19 cellular contexts compared by ENCODE assay signal in genomic region chr17:4098516-4099209, GRCh38. TPM values are rescaled to one million over a fixed set of nuclear protein-coding genes. Genes with fewer than 3 reads are reported as not detected.
A peak's percentile ranks its signal among the peaks of the same experiment; 100 is the strongest.
DNase-seq lines count a peak whose midpoint lies in the region; ATAC-seq and TF ChIP-seq lines count a peak whose summit lies in the region.
"Had no signal": no experiment of that assay in that cellular context is flagged by ENCODE, and none has a peak within 500 bp of the region (broad histone marks: within the 10 kb centered on the region; RNA-seq: fewer than 3 reads in every experiment).

No MANE protein-coding gene starts in this region.

- H3K27ac ChIP-seq in CD4-positive, CD25-positive, alpha-beta regulatory T cell (ENCODE audit: insufficient read depth, low read length, poor library complexity, severe bottlenecking) = peak overlapping the region; percentile 50
- no peak overlapping the region for H3K27ac ChIP-seq in vagina

- POLR2A ChIA-PET in activated CD4-positive, alpha-beta T cell treated with anti-CD3 and anti-CD28 coated beads for 36 hours (lab: Charles Lee) = interaction anchor here (0.6 kb wide), 1 partner anchor 53 kb away, joined by 3 read pairs; no protein-coding TSS in a partner anchor

- H3K9me3 ChIP-seq in CD4-positive, CD25-positive, alpha-beta regulatory T cell (ENCODE audit: control insufficient read depth in 2 of 2, low read length in 2 of 2) = no peaks in the 10 kb centered on the region
- no peaks in the 10 kb centered on the region for H3K9me3 ChIP-seq in vagina

- no peaks in the 10 kb centered on the region for H3K4me1 ChIP-seq in CD4-positive, CD25-positive, alpha-beta regulatory T cell (ENCODE audit: control insufficient read depth, insufficient read depth, low read length, poor library complexity, severe bottlenecking)
- H3K4me1 ChIP-seq in vagina = peaks cover 8% of the 10 kb centered on the region

- H3K4me3 Mint-ChIP-seq in activated CD4-positive, alpha-beta T cell treated with anti-CD3 and anti-CD28 coated beads for 36 hours = no peak overlapping the region
- H3K4me3 Mint-ChIP-seq in CD4-positive, CD25-positive, alpha-beta regulatory T cell = peak overlapping the region in 1 of 4 donors; percentile 42
- H3K4me3 Mint-ChIP-seq in activated T-helper 1 cell treated with anti-CD3 and anti-CD28 coated beads, Interleukin-12 subunit alpha, Interleukin-12 subunit beta, Interleukin-2, Interleukin-4 antibody, amounts not matched to agents 30 ng/mL and 10 ng/mL and 1 ng/mL, durations not matched to agents 14 hours and 24 hours and 36 hours = no peak overlapping the region
- H3K4me3 Mint-ChIP-seq in immature natural killer cell = no peak overlapping the region
- H3K4me3 Mint-ChIP-seq: endodermal cell, naive B cell had no signal

- H3K4me1 Mint-ChIP-seq in activated CD4-positive, alpha-beta T cell treated with anti-CD3 and anti-CD28 coated beads for 36 hours = peaks cover 12% of the 10 kb centered on the region
- H3K4me1 Mint-ChIP-seq in CD4-positive, CD25-positive, alpha-beta regulatory T cell = peaks cover 10 to 24% (median 16%) of the 10 kb centered on the region in 4 donors
- peaks cover 25% of the 10 kb centered on the region for H3K4me1 Mint-ChIP-seq in activated T-helper 1 cell treated with anti-CD3 and anti-CD28 coated beads, Interleukin-12 subunit alpha, Interleukin-12 subunit beta, Interleukin-2, Interleukin-4 antibody, amounts not matched to agents 30 ng/mL and 10 ng/mL and 1 ng/mL, durations not matched to agents 14 hours and 24 hours and 36 hours (ENCODE audit: low read depth)
- peaks cover 4 to 12% of the 10 kb centered on the region in 2 donors for H3K4me1 Mint-ChIP-seq in immature natural killer cell
- H3K4me1 Mint-ChIP-seq: endodermal cell had no signal

- H3K27ac Mint-ChIP-seq in activated CD4-positive, alpha-beta T cell treated with anti-CD3 and anti-CD28 coated beads for 36 hours = peak overlapping the region; percentile 47
- peak overlapping the region; percentile 9 to 29 (median 21) for H3K27ac Mint-ChIP-seq in CD4-positive, CD25-positive, alpha-beta regulatory T cell
- peak overlapping the region; percentile 21 for H3K27ac Mint-ChIP-seq in activated T-helper 1 cell treated with anti-CD3 and anti-CD28 coated beads, Interleukin-12 subunit alpha, Interleukin-12 subunit beta, Interleukin-2, Interleukin-4 antibody, amounts not matched to agents 30 ng/mL and 10 ng/mL and 1 ng/mL, durations not matched to agents 14 hours and 24 hours and 36 hours
- H3K27ac Mint-ChIP-seq in immature natural killer cell = peak overlapping the region; percentile 3 to 46 (median 14)
- H3K27ac Mint-ChIP-seq: endodermal cell had no signal

- H3K4me3 ChIP-seq in CD4-positive, CD25-positive, alpha-beta regulatory T cell (ENCODE audit: low read depth, low read length) = no peak overlapping the region
- no peak overlapping the region for H3K4me3 ChIP-seq in vagina

- peaks cover 55% of the 10 kb centered on the region for H3K36me3 Mint-ChIP-seq in activated CD4-positive, alpha-beta T cell treated with anti-CD3 and anti-CD28 coated beads for 36 hours (ENCODE audit: low read depth)
- H3K36me3 Mint-ChIP-seq in CD4-positive, CD25-positive, alpha-beta regulatory T cell = peaks cover 50% of the 10 kb centered on the region
- peaks cover 48% of the 10 kb centered on the region for H3K36me3 Mint-ChIP-seq in activated T-helper 1 cell treated with anti-CD3 and anti-CD28 coated beads, Interleukin-12 subunit alpha, Interleukin-12 subunit beta, Interleukin-2, Interleukin-4 antibody, amounts not matched to agents 30 ng/mL and 10 ng/mL and 1 ng/mL, durations not matched to agents 14 hours and 24 hours and 36 hours (ENCODE audit: low read depth)
- H3K36me3 Mint-ChIP-seq in immature natural killer cell = peaks cover 29 to 51% (median 47%) of the 10 kb centered on the region in 3 donors

- intact Hi-C loops in activated CD4-positive, alpha-beta T cell treated with anti-CD3 and anti-CD28 coated beads for 36 hours (cut with DNase I, micrococcal nuclease) = no loop called here
- intact Hi-C loops in activated T-helper 1 cell treated with anti-CD3 and anti-CD28 coated beads, Interleukin-12 subunit alpha, Interleukin-12 subunit beta, Interleukin-2, Interleukin-4 antibody, amounts not matched to agents 30 ng/mL and 10 ng/mL and 1 ng/mL, durations not matched to agents 14 hours and 24 hours and 36 hours (cut with micrococcal nuclease) = no loop called here
- intact Hi-C loops in vagina (cut with DNase I) = no loop called here

- H3K9me3 Mint-ChIP-seq in activated CD4-positive, alpha-beta T cell treated with anti-CD3 and anti-CD28 coated beads for 36 hours (ENCODE audit: low read depth) = no peaks in the 10 kb centered on the region
- peaks cover 0 to 5% (median 0%) of the 10 kb centered on the region in 7 donors for H3K9me3 Mint-ChIP-seq in CD4-positive, CD25-positive, alpha-beta regulatory T cell
- H3K9me3 Mint-ChIP-seq in activated T-helper 1 cell treated with anti-CD3 and anti-CD28 coated beads, Interleukin-12 subunit alpha, Interleukin-12 subunit beta, Interleukin-2, Interleukin-4 antibody, amounts not matched to agents 30 ng/mL and 10 ng/mL and 1 ng/mL, durations not matched to agents 14 hours and 24 hours and 36 hours = no peaks in the 10 kb centered on the region
- H3K9me3 Mint-ChIP-seq in immature natural killer cell = no peaks in the 10 kb centered on the region
- H3K9me3 Mint-ChIP-seq: activated naive CD4-positive, alpha-beta T cell treated with anti-CD3 and anti-CD28 coated beads, Interleukin-2, amount 50 U/mL, for 72 hours; endodermal cell; naive B cell had no signal

- no peak for DNase-seq in activated CD4-positive, alpha-beta T cell treated with anti-CD3 and anti-CD28 coated beads for 36 hours
- no peak for DNase-seq in activated CD4-positive, alpha-beta T cell treated with anti-CD3 and anti-CD28 coated beads for 4 hours
- DNase-seq in CD4-positive, CD25-positive, alpha-beta regulatory T cell = no peak
- DNase-seq in activated T-helper 1 cell treated with anti-CD3 and anti-CD28 coated beads, Interleukin-12 subunit alpha, Interleukin-12 subunit beta, Interleukin-2, Interleukin-4 antibody, amounts not matched to agents 30 ng/mL and 10 ng/mL and 1 ng/mL, durations not matched to agents 14 hours and 24 hours and 36 hours (ENCODE audit: low spot score) = no peak
- DNase-seq in immature natural killer cell (no peak), left lobe of liver (ENCODE audit: low spot score) (no peak), vagina (ENCODE audit: extremely low spot score in 2 of 2) (no peak), NCI-H69 (lab: John Stamatoyannopoulos, UW) (no peak)
- DNase-seq: 8988T; endodermal cell; glutamatergic neuron; naive B cell; NCI-H510A; NK-92 treated with Interleukin-12 subunit alpha and Interleukin-12 subunit beta, amount 100 ng/mL, for 24 hours; occipital lobe; SIG-M5; stimulated activated CD4-positive, alpha-beta T cell treated with anti-CD3 and anti-CD28 coated beads, Interleukin-4, amount 100 ng/mL, for 4 hours; trophoblast cell had no signal

- TF ChIP-seq POLR2A in vagina (IDR thresholded peaks at IDR 0.05) = no peak

- H3K36me3 ChIP-seq in CD4-positive, CD25-positive, alpha-beta regulatory T cell (ENCODE audit: control insufficient read depth, insufficient read depth, low read length) = peaks cover 89% of the 10 kb centered on the region
- peaks cover 0 to 62% of the 10 kb centered on the region in 2 donors for H3K36me3 ChIP-seq in vagina

- no peaks in the 10 kb centered on the region for H3K27me3 ChIP-seq in CD4-positive, CD25-positive, alpha-beta regulatory T cell (ENCODE audit: control insufficient read depth, insufficient read depth, low read length)
- no peaks in the 10 kb centered on the region for H3K27me3 ChIP-seq in vagina

- CTCF ChIA-PET in activated CD4-positive, alpha-beta T cell treated with anti-CD3 and anti-CD28 coated beads for 36 hours (lab: Charles Lee) = interaction anchor here (0.6 kb wide), 1 partner anchor 947 kb away, joined by 3 read pairs; no protein-coding TSS in a partner anchor

- no peak for ATAC-seq in activated CD4-positive, alpha-beta T cell treated with anti-CD3 and anti-CD28 coated beads for 36 hours
- no peak for ATAC-seq in CD4-positive, CD25-positive, alpha-beta regulatory T cell (ENCODE audit: low read depth in 2 of 2)
- no peak for ATAC-seq in left lobe of liver
- ATAC-seq: activated naive CD4-positive, alpha-beta T cell treated with anti-CD3 and anti-CD28 coated beads, Interleukin-2, amount 50 U/mL, for 72 hours had no signal

- no peaks in the 10 kb centered on the region for H3K27me3 Mint-ChIP-seq in activated CD4-positive, alpha-beta T cell treated with anti-CD3 and anti-CD28 coated beads for 36 hours
- H3K27me3 Mint-ChIP-seq in CD4-positive, CD25-positive, alpha-beta regulatory T cell = no peaks in the 10 kb centered on the region
- H3K27me3 Mint-ChIP-seq in activated T-helper 1 cell treated with anti-CD3 and anti-CD28 coated beads, Interleukin-12 subunit alpha, Interleukin-12 subunit beta, Interleukin-2, Interleukin-4 antibody, amounts not matched to agents 30 ng/mL and 10 ng/mL and 1 ng/mL, durations not matched to agents 14 hours and 24 hours and 36 hours (ENCODE audit: insufficient read depth) = no peaks in the 10 kb centered on the region
- H3K27me3 Mint-ChIP-seq in immature natural killer cell (ENCODE audit: low read depth in 3 of 3) = peaks cover 0 to 3% (median 0%) of the 10 kb centered on the region in 3 donors
- H3K27me3 Mint-ChIP-seq: naive B cell had no signal

- no peak for TF ChIP-seq CTCF in vagina (IDR thresholded peaks at IDR 0.05)

RNA-seq across cellular contexts. Expression of gene ZZEF1, which starts 44.2 kb away (rescaled TPM):
- 10 to 100 TPM; 29.4 to 32.5 TPM for total RNA-seq in activated CD4-positive, alpha-beta T cell treated with anti-CD3 and anti-CD28 coated beads for 36 hours
- 103 TPM for total RNA-seq in CD4-positive, CD25-positive, alpha-beta regulatory T cell
- 1 to 10 TPM; 4.6 to 7.2 (median 5.0) TPM for polyA plus RNA-seq in CD4-positive, CD25-positive, alpha-beta regulatory T cell
- total RNA-seq in activated T-helper 1 cell treated with anti-CD3 and anti-CD28 coated beads, Interleukin-12 subunit alpha, Interleukin-12 subunit beta, Interleukin-2, Interleukin-4 antibody, amounts not matched to agents 30 ng/mL and 10 ng/mL and 1 ng/mL, durations not matched to agents 14 hours and 24 hours and 36 hours = 43.8 and 45.2 TPM in 2 replicates
- polyA plus RNA-seq in immature natural killer cell = 10 to 100 TPM in 1 of 3 donors, 1 to 10 TPM in 2; 2.0 to 12.7 (median 3.9) TPM
- 19.1 TPM for total RNA-seq in left lobe of liver
- total RNA-seq in vagina = 56.7 TPM

RNA-seq across cellular contexts. Expression of gene CYB5D2, which starts 44.3 kb away (rescaled TPM):
- 10 to 100 TPM; 10.5 to 11.1 TPM for total RNA-seq in activated CD4-positive, alpha-beta T cell treated with anti-CD3 and anti-CD28 coated beads for 36 hours
- 4.9 TPM for total RNA-seq in CD4-positive, CD25-positive, alpha-beta regulatory T cell
- 10 to 100 TPM; 12.5 to 19.0 (median 15.5) TPM for polyA plus RNA-seq in CD4-positive, CD25-positive, alpha-beta regulatory T cell
- 6.9 and 9.4 TPM in 2 replicates for total RNA-seq in activated T-helper 1 cell treated with anti-CD3 and anti-CD28 coated beads, Interleukin-12 subunit alpha, Interleukin-12 subunit beta, Interleukin-2, Interleukin-4 antibody, amounts not matched to agents 30 ng/mL and 10 ng/mL and 1 ng/mL, durations not matched to agents 14 hours and 24 hours and 36 hours
- polyA plus RNA-seq in immature natural killer cell = 10 to 100 TPM in 2 of 3 donors, 1 to 10 TPM in 1; 9.3 to 11.1 (median 10.9) TPM
- total RNA-seq in left lobe of liver (18.8 TPM), vagina (15.7 TPM)
